Comparison of ENCODE assay signal across 19 cellular contexts in genomic region chr16:2166263-2167080, GRCh38. TPM values are rescaled to one million over a fixed set of nuclear protein-coding genes. Genes with fewer than 3 reads are reported as not detected.
"Had no signal": no experiment of that assay in that cellular context is flagged by ENCODE, and none has a peak within 500 bp of the region (broad histone marks: within the 10 kb centered on the region; RNA-seq: fewer than 3 reads in every experiment).

No MANE protein-coding gene starts in this region.

- H3K4me1 Mint-ChIP-seq: activated CD4-positive, alpha-beta T cell treated with anti-CD3 and anti-CD28 coated beads for 36 hours; activated CD8-positive, alpha-beta memory T cell treated with anti-CD3 and anti-CD28 coated beads, Interleukin-2, amount 10 ng/mL, durations not matched to agents 7 days and 5 days; nephron; WTC11 had no signal

- H3K36me3 ChIP-seq: cardiac muscle cell had no signal

- ATAC-seq: activated CD4-positive, alpha-beta T cell treated with anti-CD3 and anti-CD28 coated beads for 36 hours; activated CD8-positive, alpha-beta memory T cell treated with anti-CD3 and anti-CD28 coated beads, Interleukin-2, amount 10 ng/mL, durations not matched to agents 7 days and 5 days; effector memory CD8-positive, alpha-beta T cell; foreskin keratinocyte; left lung; T-cell; WTC11 had no signal

- H3K4me3 ChIP-seq: cardiac muscle cell, left lung, thyroid gland had no signal

- H3K4me3 Mint-ChIP-seq: activated CD4-positive, alpha-beta T cell treated with anti-CD3 and anti-CD28 coated beads for 36 hours; activated CD8-positive, alpha-beta memory T cell treated with anti-CD3 and anti-CD28 coated beads, Interleukin-2, amount 10 ng/mL, durations not matched to agents 7 days and 5 days; effector memory CD8-positive, alpha-beta T cell; mesothelial cell of epicardium; nephron; T-cell; WTC11 had no signal

- H3K27ac Mint-ChIP-seq: activated CD4-positive, alpha-beta T cell treated with anti-CD3 and anti-CD28 coated beads for 36 hours; activated CD8-positive, alpha-beta memory T cell treated with anti-CD3 and anti-CD28 coated beads, Interleukin-2, amount 10 ng/mL, durations not matched to agents 7 days and 5 days; mesothelial cell of epicardium; nephron; T-cell; WTC11 had no signal

- H3K4me1 ChIP-seq: thyroid gland had no signal

- H3K9me3 ChIP-seq: left lung, thyroid gland had no signal

- DNase-seq: activated CD4-positive, alpha-beta T cell treated with anti-CD3 and anti-CD28 coated beads for 36 hours; activated CD4-positive, alpha-beta T cell treated with anti-CD3 and anti-CD28 coated beads, Interleukin-2, amount 50 U/mL, for 48 hours; activated CD8-positive, alpha-beta memory T cell treated with anti-CD3 and anti-CD28 coated beads, Interleukin-2, amount 10 ng/mL, durations not matched to agents 7 days and 5 days; activated naive CD4-positive, alpha-beta T cell treated with anti-CD3 and anti-CD28 coated beads, Interleukin-2, amount 50 U/mL, for 16 hours; activated T-cell treated with anti-CD3 and anti-CD28 coated beads, Interleukin-2, amount 50 U/mL, for 1 hour; effector memory CD8-positive, alpha-beta T cell; foreskin keratinocyte; hypothalamus; left lung; nucleus accumbens; stimulated activated naive CD4-positive, alpha-beta T cell treated with Interleukin-2 at 50 U/mL for 16 hours; T-cell; thyroid gland had no signal

- H3K9me3 Mint-ChIP-seq: effector memory CD8-positive, alpha-beta T cell; mesothelial cell of epicardium; nephron; T-cell; WTC11 had no signal

- H3K27me3 Mint-ChIP-seq: activated CD4-positive, alpha-beta T cell treated with anti-CD3 and anti-CD28 coated beads for 36 hours; activated CD8-positive, alpha-beta memory T cell treated with anti-CD3 and anti-CD28 coated beads, Interleukin-2, amount 10 ng/mL, durations not matched to agents 7 days and 5 days; effector memory CD8-positive, alpha-beta T cell; T-cell had no signal

- H3K27me3 ChIP-seq: cardiac muscle cell, foreskin keratinocyte, left lung, thyroid gland had no signal

- H3K27ac ChIP-seq: cardiac muscle cell, epithelial cell of prostate, foreskin keratinocyte, left lung, thyroid gland had no signal

RNA-seq across cellular contexts. Expression of gene CASKIN1, which starts 29.9 kb away (rescaled TPM):
- total RNA-seq: subcutaneous adipose tissue had no signal
